Comparison of ENCODE assay signal across 16 cellular contexts in the genomic region with DNA sequence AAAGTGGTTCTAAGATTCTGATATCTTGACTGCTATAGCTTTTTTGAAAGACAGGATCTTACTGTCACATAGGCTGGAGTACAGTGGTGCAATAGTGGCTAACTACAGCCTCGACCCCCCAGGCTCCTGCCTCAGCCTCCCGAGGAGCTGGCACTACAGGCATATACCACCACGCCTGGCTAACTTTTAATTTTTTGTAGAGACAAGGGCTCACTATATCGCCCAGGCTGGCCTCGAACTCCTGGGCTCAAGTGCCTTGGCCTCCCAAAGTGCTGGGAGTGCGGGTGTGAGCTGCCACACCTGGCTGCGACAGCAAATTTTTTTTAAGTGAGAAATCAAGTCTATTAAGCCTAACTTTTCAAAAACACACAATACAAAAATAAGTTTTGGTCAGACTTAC.
A peak's percentile ranks its signal among the peaks of the same experiment; 100 is the strongest.
DNase-seq lines count a peak whose midpoint lies in the region; ATAC-seq and TF ChIP-seq lines count a peak whose summit lies in the region.
"Had no signal": no experiment of that assay in that cellular context is flagged by ENCODE, and none has a peak within 500 bp of the region (broad histone marks: within the 10 kb centered on the region; RNA-seq: fewer than 3 reads in every experiment).

No MANE protein-coding gene starts in this region.

- 72 to 81% methylated on average over 6 to 7 of the region's 7 CpGs for whole genome bisulfite sequencing in transverse colon (ENCODE audit: low coverage in 1 of 2), 2 donors

- in situ Hi-C loops in transverse colon (cut with MboI; ENCODE audit: low pct_ligation_motif_present in 1 of 4, low pct_unique_long_range_greater_than_20kb in 1 of 4, low sequenced_read_pairs in 3 of 4) = no loop called here

- no peak overlapping the region for H3K27ac Mint-ChIP-seq in MCF 10A (ENCODE audit: low read depth, unreplicated experiment)
- peak overlapping the region in 3 of 5 experiments; percentile 74 to 99 (median 97) for H3K27ac Mint-ChIP-seq in brain
- peak overlapping the region in 8 of 9 donors; percentile 64 to 98 (median 92) for H3K27ac Mint-ChIP-seq in naive thymus-derived CD4-positive, alpha-beta T cell

- no peak for TF ChIP-seq POLR2A in breast epithelium (IDR thresholded peaks at IDR 0.05)
- TF ChIP-seq POLR2A in transverse colon (IDR thresholded peaks at IDR 0.05) = no peak

- no TSS peak for BruUV-seq in MCF 10A (replicated peaks; lab: Mats Ljungman, UMichigan)

- no peaks in the 10 kb centered on the region for H3K27me3 ChIP-seq in breast epithelium
- no peaks in the 10 kb centered on the region for H3K27me3 ChIP-seq in naive thymus-derived CD4-positive, alpha-beta T cell (ENCODE audit: control insufficient read depth in 2 of 2, insufficient read depth in 2 of 2, low read length in 2 of 2)
- no peaks in the 10 kb centered on the region for H3K27me3 ChIP-seq in transverse colon
- H3K27me3 ChIP-seq: suprapubic skin had no signal

- no peak for DNase-seq in breast epithelium (ENCODE audit: low spot score in 2 of 2)
- no peak for DNase-seq in MCF 10A (ENCODE audit: unreplicated experiment)
- no peak for DNase-seq in naive thymus-derived CD4-positive, alpha-beta T cell
- no peak for DNase-seq in transverse colon
- no peak for DNase-seq in HuH-7 (ENCODE audit: low spot score)
- DNase-seq in foreskin fibroblast = no peak
- DNase-seq: activated CD4-positive, alpha-beta T cell treated with anti-CD3 and anti-CD28 coated beads, Interleukin-2, amount 50 U/mL, for 1 hour; activated naive CD4-positive, alpha-beta T cell treated with anti-CD3 and anti-CD28 coated beads, Interleukin-2, amount 50 U/mL, for 16 hours; activated T-cell treated with anti-CD3 and anti-CD28 coated beads for 4 hours; dermis blood vessel endothelial cell; NCI-H1694 treated with DMSO at 0.1 percent for 48 hours had no signal

- no peak for ATAC-seq in naive thymus-derived CD4-positive, alpha-beta T cell
- no peak for ATAC-seq in HG03520 (IDR thresholded peaks at IDR 0.05; ENCODE audit: unreplicated experiment)
- ATAC-seq: A549, psoas muscle had no signal

- H3K9me3 Mint-ChIP-seq in MCF 10A (ENCODE audit: unreplicated experiment) (no peaks in the 10 kb centered on the region), brain (no peaks in the 10 kb centered on the region)
- peaks cover 0 to 1% (median 0%) of the 10 kb centered on the region in 11 donors for H3K9me3 Mint-ChIP-seq in naive thymus-derived CD4-positive, alpha-beta T cell

- H3K36me3 Mint-ChIP-seq in MCF 10A (ENCODE audit: insufficient read depth, unreplicated experiment) (no peaks in the 10 kb centered on the region), brain (no peaks in the 10 kb centered on the region)
- peaks cover 0 to 2% (median 0%) of the 10 kb centered on the region in 5 donors for H3K36me3 Mint-ChIP-seq in naive thymus-derived CD4-positive, alpha-beta T cell

- H3K27ac ChIP-seq in breast epithelium = peak overlapping the region; percentile 11 to 95
- no peak overlapping the region for H3K27ac ChIP-seq in naive thymus-derived CD4-positive, alpha-beta T cell (ENCODE audit: low read depth, low read length)
- H3K27ac ChIP-seq in transverse colon = peak overlapping the region; percentile 93 to 97 (median 96)
- H3K27ac ChIP-seq: psoas muscle, suprapubic skin had no signal

- H3K4me3 Mint-ChIP-seq in MCF 10A (ENCODE audit: unreplicated experiment) = no peak overlapping the region
- H3K4me3 Mint-ChIP-seq in brain = peak overlapping the region in 1 of 5 experiments; percentile 84
- H3K4me3 Mint-ChIP-seq in naive thymus-derived CD4-positive, alpha-beta T cell = peak overlapping the region in 3 of 10 donors; percentile 31 to 75 (median 73)

- POLR2A ChIA-PET in MCF 10A (lab: Yijun Ruan, JAX) = no interaction called here
- POLR2A ChIA-PET in naive thymus-derived CD4-positive, alpha-beta T cell (lab: Charles Lee) = interaction anchor here (0.5 kb wide), 1 partner anchor 22 kb away, joined by 4 read pairs; no protein-coding TSS in a partner anchor

- H3K9me3 ChIP-seq in breast epithelium (no peaks in the 10 kb centered on the region), transverse colon (no peaks in the 10 kb centered on the region)
- H3K9me3 ChIP-seq in naive thymus-derived CD4-positive, alpha-beta T cell (ENCODE audit: control insufficient read depth in 2 of 3, low read length in 3 of 3) = no peaks in the 10 kb centered on the region
- H3K9me3 ChIP-seq: A549, psoas muscle, suprapubic skin had no signal

- no peak for TF ChIP-seq EP300 in transverse colon (IDR thresholded peaks at IDR 0.05; ENCODE audit: low read depth)

- H3K4me1 ChIP-seq in breast epithelium = peaks cover 16 to 28% of the 10 kb centered on the region in 2 donors
- peaks cover 0 to 65% of the 10 kb centered on the region in 2 donors for H3K4me1 ChIP-seq in naive thymus-derived CD4-positive, alpha-beta T cell (ENCODE audit: control insufficient read depth in 2 of 2, insufficient read depth in 2 of 2, low read length in 2 of 2)
- peaks cover 67 to 89% (median 87%) of the 10 kb centered on the region in 4 donors for H3K4me1 ChIP-seq in transverse colon

- H3K4me1 Mint-ChIP-seq in MCF 10A (ENCODE audit: insufficient read depth, unreplicated experiment) (peaks cover 18% of the 10 kb centered on the region), brain (peaks cover 83% of the 10 kb centered on the region)
- peaks cover 11 to 68% (median 61%) of the 10 kb centered on the region in 7 donors for H3K4me1 Mint-ChIP-seq in naive thymus-derived CD4-positive, alpha-beta T cell

- no peak for TF ChIP-seq CTCF in breast epithelium (IDR thresholded peaks at IDR 0.05)
- TF ChIP-seq CTCF in MCF 10A (IDR thresholded peaks at IDR 0.05; ENCODE audit: unreplicated experiment) = no peak
- TF ChIP-seq CTCF in brain (conservative IDR thresholded peaks at IDR 0.05) = no peak
- no peak for TF ChIP-seq CTCF in transverse colon (IDR thresholded peaks at IDR 0.05)
- TF ChIP-seq CTCF in foreskin fibroblast (IDR thresholded peaks at IDR 0.05; ENCODE audit: low read depth, low read length) = no peak

- H3K36me3 ChIP-seq in breast epithelium (no peaks in the 10 kb centered on the region), transverse colon (no peaks in the 10 kb centered on the region)
- H3K36me3 ChIP-seq in naive thymus-derived CD4-positive, alpha-beta T cell (ENCODE audit: control insufficient read depth in 2 of 3, insufficient read depth in 3 of 3, low read length in 3 of 3) = peaks cover 0 to 19% (median 8%) of the 10 kb centered on the region in 3 experiments
- H3K36me3 ChIP-seq: suprapubic skin had no signal

- CTCF ChIA-PET in MCF 10A (lab: Yijun Ruan, JAX) = no interaction called here
- CTCF ChIA-PET in naive thymus-derived CD4-positive, alpha-beta T cell (lab: Charles Lee) = interaction anchor here (0.7 kb wide), 1 partner anchor 70 kb away, joined by 3 read pairs; no protein-coding TSS in a partner anchor

- H3K4me3 ChIP-seq in breast epithelium (no peak overlapping the region), transverse colon (no peak overlapping the region), foreskin fibroblast (ENCODE audit: low read depth in 1 of 2, low read length in 2 of 2) (no peak overlapping the region)
- H3K4me3 ChIP-seq in naive thymus-derived CD4-positive, alpha-beta T cell (ENCODE audit: low read length) = no peak overlapping the region
- H3K4me3 ChIP-seq: A549, psoas muscle, suprapubic skin had no signal

- intact Hi-C loops in breast epithelium (cut with DNase I; ENCODE audit: low total_unique reads) (no loop called here), MCF 10A (cut with micrococcal nuclease) (no loop called here), transverse colon (cut with DNase I; ENCODE audit: low total_unique reads) (no loop called here)
- intact Hi-C loops in naive thymus-derived CD4-positive, alpha-beta T cell (cut with micrococcal nuclease) = no loop called here

- H3K27me3 Mint-ChIP-seq in MCF 10A (ENCODE audit: insufficient read depth, unreplicated experiment) (no peaks in the 10 kb centered on the region), brain (no peaks in the 10 kb centered on the region)
- H3K27me3 Mint-ChIP-seq in naive thymus-derived CD4-positive, alpha-beta T cell = peaks cover 0 to 2% (median 0%) of the 10 kb centered on the region in 5 donors
